In the genomic region with DNA sequence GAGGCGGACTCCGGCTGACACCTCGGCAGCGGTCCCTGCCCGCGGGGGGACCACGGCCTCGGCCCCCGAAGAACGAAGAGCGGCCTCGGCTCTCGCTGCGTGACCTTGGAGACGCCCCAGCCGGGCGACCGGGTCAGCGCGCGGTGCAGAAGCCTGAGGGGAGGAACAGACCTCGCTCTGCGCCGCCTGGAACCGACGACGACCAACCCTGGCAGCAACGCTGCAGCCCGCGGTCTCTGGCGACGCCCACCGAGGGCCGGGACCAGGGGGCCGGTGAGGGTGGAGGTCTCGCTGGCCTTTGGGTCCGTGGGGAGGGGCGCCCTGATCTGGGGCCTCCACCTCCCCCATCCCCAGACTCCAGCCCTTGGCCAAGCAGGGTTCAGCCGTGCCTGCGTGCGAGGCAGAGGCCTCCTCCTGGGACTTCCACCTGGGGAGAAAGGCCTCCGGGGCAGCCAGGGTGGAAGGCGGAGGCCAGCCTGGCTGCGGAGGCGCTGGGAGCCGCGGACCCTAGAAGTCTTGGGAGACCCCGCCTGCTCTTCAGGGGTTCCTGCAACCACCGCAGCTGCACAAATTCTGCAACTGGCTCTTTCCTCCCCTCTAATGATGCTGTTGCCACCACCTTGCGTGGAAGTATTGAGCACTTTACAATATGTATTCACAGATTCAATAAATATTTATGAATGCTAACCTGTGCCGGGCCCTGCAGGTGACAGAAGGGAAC, we compare ENCODE assay signal across 15 cellular contexts. TPM values are rescaled to one million over a fixed set of nuclear protein-coding genes. Genes with fewer than 3 reads are reported as not detected.
A peak's percentile ranks its signal among the peaks of the same experiment; 100 is the strongest.
DNase-seq lines count a peak whose midpoint lies in the region; ATAC-seq and TF ChIP-seq lines count a peak whose summit lies in the region.
"Had no signal": no experiment of that assay in that cellular context is flagged by ENCODE, and none has a peak within 500 bp of the region (broad histone marks: within the 10 kb centered on the region; RNA-seq: fewer than 3 reads in every experiment).

No MANE protein-coding gene starts in this region.

- ATAC-seq in activated CD4-positive, alpha-beta T cell treated with anti-CD3 and anti-CD28 coated beads for 36 hours: peak; percentile 42
- ATAC-seq in body of pancreas: peak; percentile 2

- peaks cover 1% of the 10 kb centered on the region for H3K36me3 Mint-ChIP-seq in activated CD4-positive, alpha-beta T cell treated with anti-CD3 and anti-CD28 coated beads for 36 hours (ENCODE audit: low read depth)
- H3K36me3 Mint-ChIP-seq: brain had no signal

- H3K4me3 ChIP-seq in body of pancreas (no peak overlapping the region), spleen (peak overlapping the region in 6 of 8 donors; percentile 9 to 64 (median 20))

- H3K27me3 ChIP-seq in body of pancreas (peaks cover 0 to 3% of the 10 kb centered on the region in 2 donors), spleen (replicated peaks in 1 of 7) (peaks cover 0 to 79% (median 28%) of the 10 kb centered on the region in 7 donors)

- intact Hi-C loops in activated CD4-positive, alpha-beta T cell treated with anti-CD3 and anti-CD28 coated beads for 36 hours (cut with DNase I, micrococcal nuclease): no loop called here
- intact Hi-C loops in body of pancreas (cut with DNase I) (no loop called here), spleen (cut with DNase I; ENCODE audit: low total_unique reads) (no loop called here)

- TF ChIP-seq POLR2A in body of pancreas (IDR thresholded peaks at IDR 0.05): no peak
- TF ChIP-seq POLR2A in spleen (IDR thresholded peaks at IDR 0.05): no peak

- H3K27ac Mint-ChIP-seq in activated CD4-positive, alpha-beta T cell treated with anti-CD3 and anti-CD28 coated beads for 36 hours: no peak overlapping the region
- H3K27ac Mint-ChIP-seq: stimulated activated naive CD8-positive, alpha-beta T cell treated with anti-CD3 and anti-CD28 coated beads, Interleukin-15, amount 100 ng/mL, for 72 hours had no signal

- H3K9me3 Mint-ChIP-seq in activated CD4-positive, alpha-beta T cell treated with anti-CD3 and anti-CD28 coated beads for 36 hours (ENCODE audit: low read depth): no peaks in the 10 kb centered on the region

- CTCF ChIA-PET in activated CD4-positive, alpha-beta T cell treated with anti-CD3 and anti-CD28 coated beads for 36 hours (lab: Charles Lee): no interaction called here

- peak overlapping the region in 3 of 4 donors; percentile 64 to 74 (median 71) for H3K27ac ChIP-seq in body of pancreas
- peak overlapping the region in 1 of 8 donors; percentile 33 for H3K27ac ChIP-seq in spleen
- H3K27ac ChIP-seq: neutrophil, WERI-Rb-1 had no signal

- H3K4me3 Mint-ChIP-seq in activated CD4-positive, alpha-beta T cell treated with anti-CD3 and anti-CD28 coated beads for 36 hours: no peak overlapping the region
- H3K4me3 Mint-ChIP-seq: stimulated activated naive CD8-positive, alpha-beta T cell treated with anti-CD3 and anti-CD28 coated beads, Interleukin-15, amount 100 ng/mL, for 72 hours had no signal

- peaks cover 42% of the 10 kb centered on the region for H3K27me3 Mint-ChIP-seq in activated CD4-positive, alpha-beta T cell treated with anti-CD3 and anti-CD28 coated beads for 36 hours

- no peak for DNase-seq in activated CD4-positive, alpha-beta T cell treated with anti-CD3 and anti-CD28 coated beads for 36 hours
- no peak for DNase-seq in activated CD4-positive, alpha-beta T cell treated with anti-CD3 and anti-CD28 coated beads for 4 hours
- no peak for DNase-seq in body of pancreas
- peak; percentile 67 for DNase-seq in iPS-NIHi11 (ENCODE audit: low spot score)
- DNase-seq in spleen: no peak
- no peak for DNase-seq in activated CD8-positive, alpha-beta memory T cell treated with anti-CD3 and anti-CD28 coated beads for 24 hours
- DNase-seq in putamen (ENCODE audit: low spot score): no peak
- DNase-seq in AG20443 (ENCODE audit: low spot score): no peak
- DNase-seq: activated naive CD4-positive, alpha-beta T cell; COR-L47; effector CD4-positive, alpha-beta T cell; stimulated activated naive CD8-positive, alpha-beta T cell treated with anti-CD3 and anti-CD28 coated beads, Interleukin-15, amount 100 ng/mL, for 72 hours; WERI-Rb-1 had no signal

- POLR2A ChIA-PET in activated CD4-positive, alpha-beta T cell treated with anti-CD3 and anti-CD28 coated beads for 36 hours (lab: Charles Lee): no interaction called here

- TF ChIP-seq CTCF in body of pancreas (IDR thresholded peaks at IDR 0.05) (no peak), spleen (IDR thresholded peaks at IDR 0.05 in 8 of 11, conservative IDR thresholded peaks at IDR 0.05 in 3 of 11) (no peak)

- H3K9me3 ChIP-seq in body of pancreas: peaks cover 0 to 7% (median 0%) of the 10 kb centered on the region in 3 donors
- peaks cover 0 to 7% (median 0%) of the 10 kb centered on the region in 8 donors for H3K9me3 ChIP-seq in spleen
- H3K9me3 ChIP-seq: neutrophil had no signal

- H3K36me3 ChIP-seq in body of pancreas (replicated peaks in 1 of 2; ENCODE audit: insufficient read depth in 1 of 2, low read depth in 2 of 2) (no peaks in the 10 kb centered on the region), spleen (no peaks in the 10 kb centered on the region)
- H3K36me3 ChIP-seq: neutrophil, WERI-Rb-1 had no signal

- H3K4me1 ChIP-seq in body of pancreas: peaks cover 34% of the 10 kb centered on the region
- H3K4me1 ChIP-seq in spleen: peaks cover 0 to 52% (median 29%) of the 10 kb centered on the region in 6 donors

- WGBS in body of pancreas, 2 donors: 18 to 100% methylated on average over 1 to 51 of the region's 51 CpGs
- WGBS in spleen, 5 donors: 17 to 24% (median 20%) methylated on average over 23 to 51 of the region's 51 CpGs

- peaks cover 2% of the 10 kb centered on the region for H3K4me1 Mint-ChIP-seq in activated CD4-positive, alpha-beta T cell treated with anti-CD3 and anti-CD28 coated beads for 36 hours

RNA-seq across cellular contexts. Expression of a gene that starts 44.3 kb away (rescaled TPM):
- 10 to 100 TPM; 18.5 to 21.6 TPM for total RNA-seq in activated CD4-positive, alpha-beta T cell treated with anti-CD3 and anti-CD28 coated beads for 36 hours
- 10 to 100 TPM; 35.5 to 42.8 TPM for total RNA-seq in body of pancreas
- total RNA-seq in spleen: 100 to 1,000 TPM in 2 of 7 donors, 10 to 100 TPM in 5; 40.4 to 120 (median 78.6) TPM
- polyA plus RNA-seq in spleen: 10 to 100 TPM in 2 of 3 donors, 1 to 10 TPM in 1; 8.6 to 27.0 (median 15.4) TPM

RNA-seq across cellular contexts. Expression of a gene that starts 45.2 kb away (rescaled TPM):
- total RNA-seq in activated CD4-positive, alpha-beta T cell treated with anti-CD3 and anti-CD28 coated beads for 36 hours: not detected
- total RNA-seq in body of pancreas: 1 to 10 TPM in 1 of 2 donors, under 1 TPM in 1; 0.66 to 1.3 TPM
- total RNA-seq in spleen: under 1 TPM in 1 of 7 donors, not detected in 6; 0.50 TPM
- under 1 TPM in 1 of 3 donors, not detected in 2; under 0.01 TPM for polyA plus RNA-seq in spleen

Comparison
In these comparisons a context has a peak if more than half of its experiments do, and no peak if none do; other contexts are left out.
1. H3K4me3 ChIP-seq: peak in spleen (6 of 8); none in body of pancreas (0 of 2).